ENCODE assay signal across 9 cellular contexts in the genomic region with DNA sequence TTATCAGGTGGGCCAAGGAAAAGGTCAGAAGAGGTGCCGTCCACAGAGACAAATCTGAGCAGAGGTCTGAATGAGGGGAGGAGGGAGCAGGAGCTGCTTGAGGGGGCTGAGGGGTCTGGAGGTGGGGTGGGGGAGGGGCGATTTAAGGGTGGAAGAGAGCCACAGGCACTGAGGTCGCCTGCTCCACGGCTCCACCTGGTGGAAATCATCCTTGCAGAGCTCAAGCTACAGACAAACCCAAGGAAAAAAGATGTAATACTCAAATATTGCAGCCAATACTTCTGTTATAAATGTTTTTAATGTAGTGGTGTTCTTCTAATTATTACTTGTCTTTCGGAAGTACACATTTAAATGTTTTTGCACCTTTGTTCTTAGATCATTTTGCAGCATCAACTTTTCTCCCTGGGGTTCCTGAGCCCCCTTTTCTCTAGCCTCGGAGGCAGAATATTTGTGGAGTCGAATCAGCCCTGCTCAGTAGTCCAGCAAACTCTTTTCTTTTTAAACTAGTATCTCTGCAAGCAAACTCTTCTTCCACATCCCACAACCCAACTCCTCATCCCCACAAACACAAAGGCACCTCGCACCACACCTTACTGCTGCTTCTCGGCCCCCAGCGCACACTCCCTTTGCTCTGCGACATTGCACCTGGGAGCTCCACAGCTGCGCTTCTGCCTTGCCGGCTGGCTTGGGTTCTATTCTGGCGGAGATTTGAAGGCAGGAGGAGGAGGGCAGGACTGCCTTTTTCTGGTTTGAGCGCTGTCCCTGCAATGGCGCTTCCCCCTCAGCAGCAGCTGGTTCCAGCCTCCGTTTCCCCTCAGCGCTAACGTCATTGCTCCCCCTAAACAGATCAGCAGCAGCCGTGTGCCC. TPM values are rescaled to one million over a fixed set of nuclear protein-coding genes. Genes with fewer than 3 reads are reported as not detected.
DNase-seq lines count a peak whose midpoint lies in the region; ATAC-seq and TF ChIP-seq lines count a peak whose summit lies in the region.
"Had no signal": no experiment of that assay in that cellular context is flagged by ENCODE, and none has a peak within 500 bp of the region (broad histone marks: within the 10 kb centered on the region; RNA-seq: fewer than 3 reads in every experiment).

No MANE protein-coding gene starts in this region.

- peaks cover 8% of the 10 kb centered on the region for H3K4me1 ChIP-seq in OCI-LY1 (ENCODE audit: insufficient read depth, low read length, severe bottlenecking)

- no peak overlapping the region for H2AFZ ChIP-seq in OCI-LY1 (ENCODE audit: low read length)

- no peak overlapping the region for H3K4me2 ChIP-seq in OCI-LY1 (ENCODE audit: low read length)

- H3K27ac ChIP-seq in OCI-LY1 (ENCODE audit: low read depth, low read length, poor library complexity, severe bottlenecking) = no peak overlapping the region

- TF ChIP-seq CTCF in Calu3 (IDR thresholded peaks at IDR 0.05; ENCODE audit: unreplicated experiment) = no peak
- peak; percentile 63 for TF ChIP-seq CTCF in OCI-LY1 (IDR thresholded peaks at IDR 0.05; ENCODE audit: low read length)
- TF ChIP-seq CTCF in epithelial cell of esophagus (IDR thresholded peaks at IDR 0.05; ENCODE audit: insufficient read depth, low read depth, low read length, missing control alignments) = peak; percentile 76

- H3F3A ChIP-seq in OCI-LY1 (ENCODE audit: insufficient read depth, low read length) = no peaks in the 10 kb centered on the region

- peak; percentile 53 for ATAC-seq in GM21825 (IDR thresholded peaks at IDR 0.05; ENCODE audit: unreplicated experiment)
- ATAC-seq in GM21360 (IDR thresholded peaks at IDR 0.05; ENCODE audit: unreplicated experiment) = no peak
- no peak for ATAC-seq in effector memory CD8-positive, alpha-beta T cell (replicated peaks)
- no peak for ATAC-seq in HG03045 (IDR thresholded peaks at IDR 0.05; ENCODE audit: unreplicated experiment)

- H3K9me2 ChIP-seq in OCI-LY1 (ENCODE audit: low read depth, low read length) = no peaks in the 10 kb centered on the region

- H3K27ac Mint-ChIP-seq in Calu3 (ENCODE audit: unreplicated experiment) = no peak overlapping the region
- H3K27ac Mint-ChIP-seq in effector memory CD8-positive, alpha-beta T cell = no peak overlapping the region
- H3K27ac Mint-ChIP-seq: memory B cell had no signal

- H3K36me3 ChIP-seq in OCI-LY1 (ENCODE audit: insufficient read depth, low read length) = no peaks in the 10 kb centered on the region

- H3K4me3 ChIP-seq in OCI-LY1 (ENCODE audit: low read depth, low read length, poor library complexity, severe bottlenecking) = no peak overlapping the region
- no peak overlapping the region for H3K4me3 ChIP-seq in epithelial cell of esophagus (ENCODE audit: low read length)

- H3K27me3 ChIP-seq in OCI-LY1 (ENCODE audit: insufficient read depth, low read length) = no peaks in the 10 kb centered on the region

- H3K79me2 ChIP-seq in OCI-LY1 (ENCODE audit: insufficient read depth, low read length) = no peaks in the 10 kb centered on the region

- H3K4me3 Mint-ChIP-seq in Calu3 (ENCODE audit: low read depth, unreplicated experiment) = no peak overlapping the region
- H3K4me3 Mint-ChIP-seq in effector memory CD8-positive, alpha-beta T cell = no peak overlapping the region
- H3K4me3 Mint-ChIP-seq: memory B cell had no signal

- H3K4me1 Mint-ChIP-seq in Calu3 (ENCODE audit: low read depth, unreplicated experiment) = peaks cover 8% of the 10 kb centered on the region
- H3K4me1 Mint-ChIP-seq in effector memory CD8-positive, alpha-beta T cell (ENCODE audit: low read depth in 2 of 2) = no peaks in the 10 kb centered on the region
- H3K4me1 Mint-ChIP-seq: memory B cell had no signal

- no peaks in the 10 kb centered on the region for H3K27me3 Mint-ChIP-seq in Calu3 (ENCODE audit: unreplicated experiment)
- H3K27me3 Mint-ChIP-seq in effector memory CD8-positive, alpha-beta T cell = peaks cover 27 to 35% of the 10 kb centered on the region in 2 donors

- no peaks in the 10 kb centered on the region for H3K9me3 ChIP-seq in OCI-LY1 (ENCODE audit: low read length)

- no peaks in the 10 kb centered on the region for H3K36me3 Mint-ChIP-seq in Calu3 (ENCODE audit: insufficient read depth, unreplicated experiment)
- no peaks in the 10 kb centered on the region for H3K36me3 Mint-ChIP-seq in effector memory CD8-positive, alpha-beta T cell (ENCODE audit: insufficient read depth)
- H3K36me3 Mint-ChIP-seq: memory B cell had no signal

- intact Hi-C loops in Calu3 (cut with micrococcal nuclease; ENCODE audit: unreplicated experiment) = no loop called here

- peak; percentile 69 for DNase-seq in Calu3
- peak; percentile 75 for DNase-seq in epithelial cell of esophagus (ENCODE audit: low read depth)
- peak; percentile 13 to 15 for DNase-seq in stimulated activated CD8-positive, alpha-beta memory T cell treated with anti-CD3 and anti-CD28 coated beads, Interleukin-2, amount 100 ng/mL, for 48 hours (ENCODE audit: low read depth in 2 of 2)
- DNase-seq in effector memory CD8-positive, alpha-beta T cell = no peak

- no peak overlapping the region for H3K9ac ChIP-seq in OCI-LY1 (ENCODE audit: low read length)

- no peaks in the 10 kb centered on the region for H3K9me3 Mint-ChIP-seq in Calu3 (ENCODE audit: low read depth, unreplicated experiment)
- H3K9me3 Mint-ChIP-seq in effector memory CD8-positive, alpha-beta T cell = no peaks in the 10 kb centered on the region

- no TSS peak for BruUV-seq in Calu3 (replicated peaks; lab: Mats Ljungman, UMichigan)

- no peaks in the 10 kb centered on the region for H4K20me1 ChIP-seq in OCI-LY1 (ENCODE audit: insufficient read depth, low read length)

- CTCF ChIA-PET in Calu3 (lab: Charles Lee) = interaction anchor here (0.6 to 1.3 kb wide), 4 partner anchors 16 to 36 kb away, joined by 3 to 4 read pairs (median 4); no protein-coding TSS in a partner anchor

RNA-seq across cellular contexts. Expression of gene TFAP2A, which starts 51.0 kb away (rescaled TPM):
- total RNA-seq in Calu3 (2022) = 74.7 and 77.0 TPM in 2 replicates

RNA-seq across cellular contexts. Expression of gene GCNT2, which starts 55.3 kb away (rescaled TPM):
- total RNA-seq in Calu3 (2022) = 14.3 and 18.0 TPM in 2 replicates

Comparison
In these comparisons a context has a peak if more than half of its experiments do, and no peak if none do; other contexts are left out.
1. DNase-seq: peak in Calu3 (single experiment), epithelial cell of esophagus (single experiment) and stimulated activated CD8-positive, alpha-beta memory T cell treated with anti-CD3 and anti-CD28 coated beads, Interleukin-2, amount 100 ng/mL, for 48 hours (2 of 2); none in effector memory CD8-positive, alpha-beta T cell (0 of 3).